Comparison of ENCODE assay signal across 20 cellular contexts in the genomic region with DNA sequence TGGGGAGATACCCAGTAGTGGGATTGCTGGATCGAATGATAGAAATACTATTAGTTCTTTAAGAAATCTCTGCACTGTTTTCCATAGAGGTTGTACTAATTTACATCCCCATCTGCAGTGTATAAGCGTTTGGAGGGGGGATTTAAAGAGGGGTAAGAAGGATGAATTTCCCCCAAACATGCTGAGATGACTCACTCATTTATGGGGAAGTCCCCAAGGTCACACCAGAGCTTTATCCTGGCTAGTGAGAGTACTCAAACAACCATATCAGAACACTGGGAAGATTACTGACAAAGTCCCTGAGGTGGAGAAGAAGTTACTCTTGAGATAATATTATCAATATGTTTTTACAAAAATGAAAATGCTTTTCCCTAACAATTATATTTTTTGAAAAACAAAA. TPM values are rescaled to one million over a fixed set of nuclear protein-coding genes. Genes with fewer than 3 reads are reported as not detected.
DNase-seq lines count a peak whose midpoint lies in the region; ATAC-seq and TF ChIP-seq lines count a peak whose summit lies in the region.
"Had no signal": no experiment of that assay in that cellular context is flagged by ENCODE, and none has a peak within 500 bp of the region (broad histone marks: within the 10 kb centered on the region; RNA-seq: fewer than 3 reads in every experiment).

No MANE protein-coding gene starts in this region.

- no peaks in the 10 kb centered on the region for H3K9me3 ChIP-seq in T-helper 17 cell (ENCODE audit: control insufficient read depth, low read length, poor library complexity, severe bottlenecking)
- H3K9me3 ChIP-seq: BLaER1 had no signal

- H3K4me3 ChIP-seq in NB4 (ENCODE audit: low read depth, low read length) (no peak overlapping the region), lower leg skin (ENCODE audit: low read depth, poor library complexity, severe bottlenecking) (no peak overlapping the region)
- H3K4me3 ChIP-seq: BLaER1 had no signal

- H3K36me3 Mint-ChIP-seq in T-helper 17 cell (ENCODE audit: low read depth): no peaks in the 10 kb centered on the region
- H3K36me3 Mint-ChIP-seq: IgD-negative memory B cell had no signal

- no peaks in the 10 kb centered on the region for H3K4me1 Mint-ChIP-seq in T-helper 17 cell
- H3K4me1 Mint-ChIP-seq: IgD-negative memory B cell had no signal

- H3K4me3 Mint-ChIP-seq in T-helper 17 cell: no peak overlapping the region
- H3K4me3 Mint-ChIP-seq: IgD-negative memory B cell; T-helper 2 cell treated with Interferon-gamma antibody and Interleukin-4, amounts not matched to agents 5 μg/mL and 100 μg/mL, for 36 hours had no signal

- no peak overlapping the region for H3K27ac Mint-ChIP-seq in T-helper 17 cell
- H3K27ac Mint-ChIP-seq: IgD-negative memory B cell; T-helper 2 cell treated with Interferon-gamma antibody and Interleukin-4, amounts not matched to agents 5 μg/mL and 100 μg/mL, for 36 hours had no signal

- peak; percentile 4 for DNase-seq in Daoy (ENCODE audit: low read depth)
- DNase-seq in NB4 (ENCODE audit: low read depth): peak; percentile 22
- no peak for DNase-seq in KBM-7
- no peak for DNase-seq in activated CD8-positive, alpha-beta memory T cell treated with anti-CD3 and anti-CD28 coated beads, Interleukin-2, amount 50 U/mL, for 4 hours
- DNase-seq in T-helper 17 cell: no peak
- DNase-seq in lower leg skin (ENCODE audit: low spot score in 2 of 2): no peak
- DNase-seq: 8988T, H7, NCI-H1048, NCI-H1930, NCI-H2171, NCI-H510A, NCI-H82, SHP77 treated with DMSO at 0.1 percent for 48 hours had no signal

- peak; percentile 55 for ATAC-seq in GM21529 (IDR thresholded peaks at IDR 0.05; ENCODE audit: unreplicated experiment)
- peak; percentile 69 for ATAC-seq in HG02870 (IDR thresholded peaks at IDR 0.05; ENCODE audit: unreplicated experiment)
- ATAC-seq in T-helper 17 cell: no peak

- TF ChIP-seq CTCF in NB4 (IDR thresholded peaks at IDR 0.05; ENCODE audit: low read depth, low read length) (no peak), lower leg skin (IDR thresholded peaks at IDR 0.05) (no peak)

- H3K27me3 Mint-ChIP-seq in T-helper 17 cell: peaks cover 17% of the 10 kb centered on the region

- in situ Hi-C loops in KBM-7 (cut with MboI; ENCODE audit: low pct_unique_long_range_greater_than_20kb, low sequenced_read_pairs): no loop called here

- intact Hi-C loops in lower leg skin (cut with DNase I; ENCODE audit: low total_unique reads): no loop called here

- WGBS in lower leg skin, 2 donors: 52 to 57% methylated on average over 2 of the region's 2 CpGs

- TF ChIP-seq POLR2A in NB4 (IDR thresholded peaks at IDR 0.05; ENCODE audit: extremely low read depth, insufficient read length) (no peak), lower leg skin (IDR thresholded peaks at IDR 0.05) (no peak)

RNA-seq across cellular contexts. Expression of a gene that starts 44.0 kb away (rescaled TPM):
- 0.71 and 1.1 TPM in 2 replicates for total RNA-seq in Daoy (2014; rRNA removed; shearing (Covaris generic))
- not detected for total RNA-seq in T-helper 17 cell
- total RNA-seq in lower leg skin: 1 to 10 TPM in 2 of 4 donors, under 1 TPM in 2; 0.11 to 1.3 (median 0.78) TPM
- total RNA-seq: H7, HT-29 had no signal

Comparison
In these comparisons a context has a peak if more than half of its experiments do, and no peak if none do; other contexts are left out.
1. DNase-seq: peak in Daoy (single experiment) and NB4 (single experiment); none in KBM-7 (single experiment), activated CD8-positive, alpha-beta memory T cell treated with anti-CD3 and anti-CD28 coated beads, Interleukin-2, amount 50 U/mL, for 4 hours (single experiment), T-helper 17 cell (0 of 3) and lower leg skin (0 of 2).